In genomic region chr19:3679581-3679980, GRCh38 we compare ENCODE assay signal across 22 cellular contexts. TPM values are rescaled to one million over a fixed set of nuclear protein-coding genes. Genes with fewer than 3 reads are reported as not detected.
DNase-seq lines count a peak whose midpoint lies in the region; ATAC-seq, FAIRE-seq and TF ChIP-seq lines count a peak whose summit lies in the region.
"Had no signal": no experiment of that assay in that cellular context is flagged by ENCODE, and none has a peak within 500 bp of the region (broad histone marks: within the 10 kb centered on the region; RNA-seq: fewer than 3 reads in every experiment).

No MANE protein-coding gene starts in this region.

- H3K4me1 Mint-ChIP-seq in natural killer cell (peaks cover 30 to 37% of the 10 kb centered on the region in 2 donors), astrocyte (ENCODE audit: low read depth, unreplicated experiment) (peaks cover 6% of the 10 kb centered on the region)
- H3K4me1 Mint-ChIP-seq in natural killer cell treated with Interleukin-12 subunit alpha and Interleukin-12 subunit beta and Interleukin-15 and Interleukin-18, amount 100 ng/mL, for 72 hours (ENCODE audit: low read depth in 2 of 2): peaks cover 8 to 39% of the 10 kb centered on the region in 2 donors
- peaks cover 6% of the 10 kb centered on the region for H3K4me1 Mint-ChIP-seq in activated naive CD8-positive, alpha-beta T cell treated with anti-CD3 and anti-CD28 coated beads for 36 hours

- no peak for FAIRE-seq in astrocyte (lab: Jason Lieb, UNC)
- FAIRE-seq: D721Med, G401.6, GM12891, HepG2 had no signal

- no peaks in the 10 kb centered on the region for H3K9me3 Mint-ChIP-seq in natural killer cell
- no peaks in the 10 kb centered on the region for H3K9me3 Mint-ChIP-seq in natural killer cell treated with Interleukin-12 subunit alpha and Interleukin-12 subunit beta and Interleukin-15 and Interleukin-18, amount 100 ng/mL, for 72 hours
- H3K9me3 Mint-ChIP-seq in astrocyte (ENCODE audit: unreplicated experiment): no peaks in the 10 kb centered on the region
- H3K9me3 Mint-ChIP-seq in activated naive CD8-positive, alpha-beta T cell treated with anti-CD3 and anti-CD28 coated beads for 36 hours: no peaks in the 10 kb centered on the region
- H3K9me3 Mint-ChIP-seq: CD4-positive, CD25-positive, alpha-beta regulatory T cell; CD8-positive, alpha-beta memory T cell; IgD-negative memory B cell had no signal

- H2BK15ac ChIP-seq in mesenchymal stem cell (ENCODE audit: low read depth, poor library complexity, severe bottlenecking): no peak overlapping the region

- H2AFZ ChIP-seq in astrocyte (ENCODE audit: low read depth, low read length) (no peak overlapping the region), mesenchymal stem cell (ENCODE audit: low read depth, low read length) (no peak overlapping the region), osteoblast (ENCODE audit: low read length) (no peak overlapping the region)

- H3K36me3 Mint-ChIP-seq in natural killer cell: no peaks in the 10 kb centered on the region
- H3K36me3 Mint-ChIP-seq in natural killer cell treated with Interleukin-12 subunit alpha and Interleukin-12 subunit beta and Interleukin-15 and Interleukin-18, amount 100 ng/mL, for 72 hours: no peaks in the 10 kb centered on the region
- H3K36me3 Mint-ChIP-seq in astrocyte (ENCODE audit: low read depth, unreplicated experiment): peaks cover 17% of the 10 kb centered on the region
- H3K36me3 Mint-ChIP-seq in activated naive CD8-positive, alpha-beta T cell treated with anti-CD3 and anti-CD28 coated beads for 36 hours: peaks cover 16% of the 10 kb centered on the region

- no peak overlapping the region for H3K9ac ChIP-seq in astrocyte (ENCODE audit: low read length)
- no peak overlapping the region for H3K9ac ChIP-seq in mesenchymal stem cell (ENCODE audit: low read length)

- peak overlapping the region in 1 of 2 donors; percentile 68 for H3K27ac Mint-ChIP-seq in natural killer cell
- no peak overlapping the region for H3K27ac Mint-ChIP-seq in natural killer cell treated with Interleukin-12 subunit alpha and Interleukin-12 subunit beta and Interleukin-15 and Interleukin-18, amount 100 ng/mL, for 72 hours
- H3K27ac Mint-ChIP-seq in astrocyte (ENCODE audit: unreplicated experiment): no peak overlapping the region
- H3K27ac Mint-ChIP-seq in activated naive CD8-positive, alpha-beta T cell treated with anti-CD3 and anti-CD28 coated beads for 36 hours: no peak overlapping the region
- H3K27ac Mint-ChIP-seq: CD4-positive, CD25-positive, alpha-beta regulatory T cell; IgD-negative memory B cell had no signal

- H3K4me2 ChIP-seq in astrocyte (ENCODE audit: low read length): no peak overlapping the region
- no peak overlapping the region for H3K4me2 ChIP-seq in mesenchymal stem cell (ENCODE audit: low read length, poor library complexity, severe bottlenecking)
- H3K4me2 ChIP-seq in osteoblast (ENCODE audit: insufficient read depth, low read length): no peak overlapping the region

- H3K4me3 Mint-ChIP-seq in natural killer cell (no peak overlapping the region), astrocyte (ENCODE audit: unreplicated experiment) (peak overlapping the region; percentile 50)
- H3K4me3 Mint-ChIP-seq in natural killer cell treated with Interleukin-12 subunit alpha and Interleukin-12 subunit beta and Interleukin-15 and Interleukin-18, amount 100 ng/mL, for 72 hours: no peak overlapping the region
- no peak overlapping the region for H3K4me3 Mint-ChIP-seq in activated naive CD8-positive, alpha-beta T cell treated with anti-CD3 and anti-CD28 coated beads for 36 hours
- H3K4me3 Mint-ChIP-seq: CD4-positive, CD25-positive, alpha-beta regulatory T cell; H9; IgD-negative memory B cell had no signal

- H3K4ac ChIP-seq in mesenchymal stem cell (ENCODE audit: low read depth in 1 of 2, low read length in 2 of 2): no peak overlapping the region

- H3K79me2 ChIP-seq in astrocyte (ENCODE audit: insufficient read depth, low read length) (peaks cover 67% of the 10 kb centered on the region), osteoblast (ENCODE audit: insufficient read depth, low read length) (peaks cover 63% of the 10 kb centered on the region)

- no peak overlapping the region for H2BK5ac ChIP-seq in mesenchymal stem cell (ENCODE audit: low read depth, low read length, poor library complexity, severe bottlenecking)

- H2BK12ac ChIP-seq in mesenchymal stem cell (ENCODE audit: low read length in 2 of 2): no peak overlapping the region

- peaks cover 19% of the 10 kb centered on the region for H3K79me1 ChIP-seq in mesenchymal stem cell (replicated peaks; ENCODE audit: low read length, poor library complexity, severe bottlenecking)

- H3K27me3 ChIP-seq in astrocyte (ENCODE audit: insufficient read depth, low read length): no peaks in the 10 kb centered on the region
- H3K27me3 ChIP-seq in mesenchymal stem cell (ENCODE audit: control insufficient read depth in 1 of 2, insufficient read depth in 1 of 2, low read length in 2 of 2): no peaks in the 10 kb centered on the region
- no peaks in the 10 kb centered on the region for H3K27me3 ChIP-seq in osteoblast (ENCODE audit: insufficient read depth, low read length)

- peak overlapping the region; percentile 18 for H4K91ac ChIP-seq in mesenchymal stem cell (ENCODE audit: low read length)

- no peak overlapping the region for H3K27ac ChIP-seq in astrocyte (ENCODE audit: low read depth, low read length)
- no peak overlapping the region for H3K27ac ChIP-seq in mesenchymal stem cell (ENCODE audit: low read length, poor library complexity, severe bottlenecking)
- no peak overlapping the region for H3K27ac ChIP-seq in osteoblast (ENCODE audit: low read depth, low read length)

- peak overlapping the region; percentile 68 for H2AK5ac ChIP-seq in mesenchymal stem cell (ENCODE audit: low read length, severe bottlenecking)

- H3K4me1 ChIP-seq in astrocyte (ENCODE audit: insufficient read depth, low read length) (peaks cover 18% of the 10 kb centered on the region), mesenchymal stem cell (ENCODE audit: control insufficient read depth, insufficient read depth, low read depth, low read length) (peaks cover 58% of the 10 kb centered on the region), osteoblast (ENCODE audit: insufficient read depth, low read length) (no peaks in the 10 kb centered on the region)

- TF ChIP-seq CTCF in natural killer cell (IDR thresholded peaks at IDR 0.05): no peak
- TF ChIP-seq CTCF in astrocyte (IDR thresholded peaks at IDR 0.05; ENCODE audit: insufficient read depth, low read depth, low read length): no peak
- no peak for TF ChIP-seq CTCF in osteoblast (IDR thresholded peaks at IDR 0.05; ENCODE audit: extremely low read depth, low read depth, low read length)

- DNase-seq in natural killer cell (no peak), astrocyte (ENCODE audit: low read depth) (no peak), mesenchymal stem cell (no peak), osteoblast (ENCODE audit: insufficient read length, low spot score, missing footprints) (no peak), RKO (ENCODE audit: low spot score) (no peak)
- no peak for DNase-seq in natural killer cell treated with Interleukin-12 subunit alpha and Interleukin-12 subunit beta and Interleukin-15 and Interleukin-18, amount 100 ng/mL, for 72 hours (ENCODE audit: low spot score)
- DNase-seq in effector CD8-positive, alpha-beta T cell (lab: John Stamatoyannopoulos, UW): no peak
- no peak for DNase-seq in activated naive CD8-positive, alpha-beta T cell treated with anti-CD3 and anti-CD28 coated beads for 36 hours
- DNase-seq: 8988T; C1 segment of cervical spinal cord; CD4-positive, CD25-positive, alpha-beta regulatory T cell; CD8-positive, alpha-beta memory T cell; COR-L47; GOT3; H9 had no signal

- H3K27me3 Mint-ChIP-seq in natural killer cell (ENCODE audit: low read depth in 2 of 2): no peaks in the 10 kb centered on the region
- H3K27me3 Mint-ChIP-seq in natural killer cell treated with Interleukin-12 subunit alpha and Interleukin-12 subunit beta and Interleukin-15 and Interleukin-18, amount 100 ng/mL, for 72 hours: no peaks in the 10 kb centered on the region
- no peaks in the 10 kb centered on the region for H3K27me3 Mint-ChIP-seq in astrocyte (ENCODE audit: low read depth, unreplicated experiment)
- H3K27me3 Mint-ChIP-seq in activated naive CD8-positive, alpha-beta T cell treated with anti-CD3 and anti-CD28 coated beads for 36 hours: no peaks in the 10 kb centered on the region
- H3K27me3 Mint-ChIP-seq: CD4-positive, CD25-positive, alpha-beta regulatory T cell; CD8-positive, alpha-beta memory T cell; IgD-negative memory B cell had no signal

- peak in 2 of 3 donors; percentile 11 to 19 for ATAC-seq in natural killer cell
- ATAC-seq in natural killer cell treated with Interleukin-12 subunit alpha and Interleukin-12 subunit beta and Interleukin-15 and Interleukin-18, amount 100 ng/mL, for 72 hours: no peak
- ATAC-seq: HepG2 had no signal

- H3K23ac ChIP-seq in mesenchymal stem cell (ENCODE audit: low read length in 2 of 2): no peak overlapping the region

- no peak overlapping the region for H2BK120ac ChIP-seq in mesenchymal stem cell (ENCODE audit: low read depth, low read length)

- no peaks in the 10 kb centered on the region for H3K36me3 ChIP-seq in astrocyte (ENCODE audit: insufficient read depth, low read length)
- H3K36me3 ChIP-seq in mesenchymal stem cell (ENCODE audit: control insufficient read depth in 1 of 2, insufficient read depth in 2 of 2, low read depth in 1 of 2, low read length in 2 of 2): peaks cover 14 to 49% of the 10 kb centered on the region in 2 experiments
- H3K36me3 ChIP-seq in osteoblast (ENCODE audit: insufficient read depth, low read length): peaks cover 5% of the 10 kb centered on the region

- intact Hi-C loops in natural killer cell (cut with micrococcal nuclease): no loop called here

- H3K14ac ChIP-seq in mesenchymal stem cell (ENCODE audit: low read length in 2 of 2): no peak overlapping the region

- H3K4me3 ChIP-seq in astrocyte (ENCODE audit: insufficient read depth, low read depth, low read length) (no peak overlapping the region), mesenchymal stem cell (ENCODE audit: insufficient read depth in 1 of 2, low read depth in 1 of 2, low read length in 2 of 2) (peak overlapping the region in 1 of 2 experiments; percentile 2), osteoblast (ENCODE audit: insufficient read depth, low read length) (no peak overlapping the region)

- peaks cover 72% of the 10 kb centered on the region for H4K20me1 ChIP-seq in astrocyte (ENCODE audit: insufficient read depth, low read length)
- peaks cover 25% of the 10 kb centered on the region for H4K20me1 ChIP-seq in osteoblast (ENCODE audit: insufficient read depth, low read length)

- WGBS in mesenchymal stem cell: 97% methylated on average over 13 of the region's 13 CpGs

- H4K8ac ChIP-seq in mesenchymal stem cell (ENCODE audit: low read length): no peak overlapping the region

- peaks cover 5% of the 10 kb centered on the region for H3K9me3 ChIP-seq in astrocyte (ENCODE audit: insufficient read depth, low read depth, low read length)
- H3K9me3 ChIP-seq in mesenchymal stem cell (ENCODE audit: control insufficient read depth, low read length): peaks cover 4% of the 10 kb centered on the region
- peaks cover 4% of the 10 kb centered on the region for H3K9me3 ChIP-seq in osteoblast (ENCODE audit: low read depth, low read length)

- H3K18ac ChIP-seq in mesenchymal stem cell (ENCODE audit: low read depth in 1 of 2, low read length in 2 of 2): no peak overlapping the region

RNA-seq across cellular contexts. Expression of gene PIP5K1C, which starts 20.7 kb away (rescaled TPM):
- total RNA-seq in natural killer cell (10 to 100 TPM; 35.0 to 49.2 (median 36.8) TPM), astrocyte (42.0 and 44.2 TPM in 2 replicates), osteoblast (30.4 and 31.5 TPM in 2 replicates)
- total RNA-seq in natural killer cell treated with Interleukin-12 subunit alpha and Interleukin-12 subunit beta and Interleukin-15 and Interleukin-18, amount 100 ng/mL, for 72 hours: 10 to 100 TPM; 27.0 to 29.6 TPM
- 52.2 TPM for polyA plus RNA-seq in mesenchymal stem cell (2013, experiment 1 of 2)
- polyA plus RNA-seq in mesenchymal stem cell (2013, experiment 2 of 2): 51.8 TPM
- 10 to 100 TPM; 12.9 to 14.8 TPM for total RNA-seq in activated naive CD8-positive, alpha-beta T cell treated with anti-CD3 and anti-CD28 coated beads for 36 hours

RNA-seq across cellular contexts. Expression of gene TJP3, which starts 28.6 kb away (rescaled TPM):
- 1 to 10 TPM; 1.1 to 2.9 (median 1.3) TPM for total RNA-seq in natural killer cell
- total RNA-seq in natural killer cell treated with Interleukin-12 subunit alpha and Interleukin-12 subunit beta and Interleukin-15 and Interleukin-18, amount 100 ng/mL, for 72 hours: 1 to 10 TPM in 1 of 2 donors, under 1 TPM in 1; 0.57 to 2.1 TPM
- 0.58 and 2.0 TPM in 2 replicates for total RNA-seq in astrocyte
- not detected for polyA plus RNA-seq in mesenchymal stem cell (2013, experiment 1 of 2)
- not detected for polyA plus RNA-seq in mesenchymal stem cell (2013, experiment 2 of 2)
- total RNA-seq in osteoblast: not detected in 2 replicates
- under 1 TPM; 0.24 to 0.39 TPM for total RNA-seq in activated naive CD8-positive, alpha-beta T cell treated with anti-CD3 and anti-CD28 coated beads for 36 hours
- total RNA-seq: A673 had no signal
- polyA plus RNA-seq: AG04450 had no signal

RNA-seq across cellular contexts. Expression of gene CACTIN, which starts 53.0 kb away (rescaled TPM):
- total RNA-seq in natural killer cell: 10 to 100 TPM; 33.6 to 42.2 (median 40.8) TPM
- total RNA-seq in natural killer cell treated with Interleukin-12 subunit alpha and Interleukin-12 subunit beta and Interleukin-15 and Interleukin-18, amount 100 ng/mL, for 72 hours: 10 to 100 TPM; 28.9 to 44.7 TPM
- total RNA-seq in astrocyte: 22.0 and 26.7 TPM in 2 replicates
- polyA plus RNA-seq in mesenchymal stem cell (2013, experiment 1 of 2): 16.6 TPM
- 16.4 TPM for polyA plus RNA-seq in mesenchymal stem cell (2013, experiment 2 of 2)
- 17.4 and 19.9 TPM in 2 replicates for total RNA-seq in osteoblast
- 10 to 100 TPM; 33.0 to 34.4 TPM for total RNA-seq in activated naive CD8-positive, alpha-beta T cell treated with anti-CD3 and anti-CD28 coated beads for 36 hours

Comparison
In these comparisons a context has a peak if more than half of its experiments do, and no peak if none do; other contexts are left out.
1. ATAC-seq: peak in natural killer cell (2 of 3); none in natural killer cell treated with Interleukin-12 subunit alpha and Interleukin-12 subunit beta and Interleukin-15 and Interleukin-18, amount 100 ng/mL, for 72 hours (0 of 2).